24 cellular contexts compared by ENCODE assay signal in genomic region chr2:173922760-173923159, GRCh38. TPM values are rescaled to one million over a fixed set of nuclear protein-coding genes. Genes with fewer than 3 reads are reported as not detected.
A peak's percentile ranks its signal among the peaks of the same experiment; 100 is the strongest.
DNase-seq lines count a peak whose midpoint lies in the region; ATAC-seq, FAIRE-seq and TF ChIP-seq lines count a peak whose summit lies in the region.
"Had no signal": no experiment of that assay in that cellular context is flagged by ENCODE, and none has a peak within 500 bp of the region (broad histone marks: within the 10 kb centered on the region; RNA-seq: fewer than 3 reads in every experiment).

No MANE protein-coding gene starts in this region.

- H3K4me3 ChIP-seq in small intestine (ENCODE audit: low read depth in 1 of 2, low read length in 2 of 2): no peak overlapping the region
- H3K4me3 ChIP-seq: esophagus muscularis mucosa, heart left ventricle, lung, prostate gland, spleen, testis had no signal

- no peak for DNase-seq in activated CD4-positive, alpha-beta T cell treated with anti-CD3 and anti-CD28 coated beads for 36 hours
- DNase-seq in activated CD4-positive, alpha-beta T cell treated with anti-CD3 and anti-CD28 coated beads for 4 hours: no peak
- no peak for DNase-seq in H54 (ENCODE audit: insufficient read length, low spot score)
- no peak for DNase-seq in chondrocyte (ENCODE audit: low spot score)
- DNase-seq in neural crest cell (ENCODE audit: low read depth, low spot score): no peak
- DNase-seq in small intestine: no peak
- no peak for DNase-seq in Kasumi-1 (lab: John Stamatoyannopoulos, UW)
- DNase-seq: activated CD4-positive, alpha-beta T cell treated with anti-CD3 and anti-CD28 coated beads, Interleukin-2, amount 50 U/mL, for 1 hour; activated T-cell treated with anti-CD3 and anti-CD28 coated beads, Interleukin-2, amount 50 U/mL, for 4 hours; C1 segment of cervical spinal cord; heart left ventricle; MV-4-11; NCI-H2029; RPMI8226; spleen; testis had no signal

- TF ChIP-seq CTCF in chondrocyte (IDR thresholded peaks at IDR 0.05) (peak; percentile 26), neural crest cell (conservative IDR thresholded peaks at IDR 0.05) (peak; percentile 21)

- H3K4me3 Mint-ChIP-seq in activated CD4-positive, alpha-beta T cell treated with anti-CD3 and anti-CD28 coated beads for 36 hours: no peak overlapping the region
- H3K4me3 Mint-ChIP-seq in chondrocyte (ENCODE audit: unreplicated experiment): no peak overlapping the region
- H3K4me3 Mint-ChIP-seq in neural crest cell: no peak overlapping the region
- H3K4me3 Mint-ChIP-seq: activated T-cell treated with anti-CD3 and anti-CD28 coated beads, Interleukin-2, amount 50 U/mL, for 4 hours; nephron had no signal

- POLR2A ChIA-PET in activated CD4-positive, alpha-beta T cell treated with anti-CD3 and anti-CD28 coated beads for 36 hours (lab: Charles Lee): no interaction called here

- peaks cover 31% of the 10 kb centered on the region for H3K36me3 Mint-ChIP-seq in activated CD4-positive, alpha-beta T cell treated with anti-CD3 and anti-CD28 coated beads for 36 hours (ENCODE audit: low read depth)
- peaks cover 3% of the 10 kb centered on the region for H3K36me3 Mint-ChIP-seq in chondrocyte (ENCODE audit: low read depth)
- peaks cover 6% of the 10 kb centered on the region for H3K36me3 Mint-ChIP-seq in neural crest cell (ENCODE audit: low read depth)

- no peaks in the 10 kb centered on the region for H3K9me3 Mint-ChIP-seq in activated CD4-positive, alpha-beta T cell treated with anti-CD3 and anti-CD28 coated beads for 36 hours (ENCODE audit: low read depth)
- H3K9me3 Mint-ChIP-seq in chondrocyte (ENCODE audit: low read depth) (no peaks in the 10 kb centered on the region), neural crest cell (no peaks in the 10 kb centered on the region)
- H3K9me3 Mint-ChIP-seq: activated naive CD4-positive, alpha-beta T cell treated with anti-CD3 and anti-CD28 coated beads, Interleukin-2, amount 50 U/mL, for 72 hours; activated T-cell treated with anti-CD3 and anti-CD28 coated beads, Interleukin-2, amount 50 U/mL, for 4 hours had no signal

- CTCF ChIA-PET in activated CD4-positive, alpha-beta T cell treated with anti-CD3 and anti-CD28 coated beads for 36 hours (lab: Charles Lee): no interaction called here

- TF ChIP-seq POLR2A in H54 (IDR thresholded peaks at IDR 0.05; ENCODE audit: low read depth, low read length): no peak

- ATAC-seq in activated CD4-positive, alpha-beta T cell treated with anti-CD3 and anti-CD28 coated beads for 36 hours: peak; percentile 52
- ATAC-seq in HG03175 (IDR thresholded peaks at IDR 0.05; ENCODE audit: unreplicated experiment): no peak
- ATAC-seq: activated T-cell treated with anti-CD3 and anti-CD28 coated beads, Interleukin-2, amount 50 U/mL, for 4 hours; heart left ventricle had no signal

- no peak overlapping the region for H3K27ac ChIP-seq in small intestine (ENCODE audit: low read depth in 1 of 2, low read length in 1 of 2)
- H3K27ac ChIP-seq: 22Rv1, esophagus muscularis mucosa, heart left ventricle, prostate gland, testis had no signal

- FAIRE-seq in H54 (lab: Jason Lieb, UNC) (peak; percentile 75), small intestine (lab: Jason Lieb, UNC) (no peak)
- FAIRE-seq: bronchial epithelial cell had no signal

- no peaks in the 10 kb centered on the region for H3K9me3 ChIP-seq in small intestine (ENCODE audit: control insufficient read depth, low read depth)
- H3K9me3 ChIP-seq: esophagus muscularis mucosa, heart left ventricle, prostate gland, spleen, testis had no signal

- H3K4me1 ChIP-seq in small intestine (ENCODE audit: control insufficient read depth in 2 of 2, insufficient read depth in 1 of 2, low read depth in 1 of 2, low read length in 1 of 2): peaks cover 0 to 10% of the 10 kb centered on the region in 2 donors
- H3K4me1 ChIP-seq: prostate gland, testis had no signal

- intact Hi-C loops in activated CD4-positive, alpha-beta T cell treated with anti-CD3 and anti-CD28 coated beads for 36 hours (cut with DNase I, micrococcal nuclease): no loop called here

- no peak overlapping the region for H3K27ac Mint-ChIP-seq in activated CD4-positive, alpha-beta T cell treated with anti-CD3 and anti-CD28 coated beads for 36 hours
- H3K27ac Mint-ChIP-seq in chondrocyte (ENCODE audit: unreplicated experiment) (peak overlapping the region; percentile 4), neural crest cell (ENCODE audit: unreplicated experiment) (no peak overlapping the region)
- H3K27ac Mint-ChIP-seq: nephron had no signal

- peaks cover 63% of the 10 kb centered on the region for H3K4me1 Mint-ChIP-seq in activated CD4-positive, alpha-beta T cell treated with anti-CD3 and anti-CD28 coated beads for 36 hours
- H3K4me1 Mint-ChIP-seq in chondrocyte (ENCODE audit: low read depth) (peaks cover 43% of the 10 kb centered on the region), neural crest cell (no peaks in the 10 kb centered on the region)

- H3K27me3 Mint-ChIP-seq in activated CD4-positive, alpha-beta T cell treated with anti-CD3 and anti-CD28 coated beads for 36 hours: no peaks in the 10 kb centered on the region
- H3K27me3 Mint-ChIP-seq in chondrocyte (ENCODE audit: low read depth) (no peaks in the 10 kb centered on the region), neural crest cell (ENCODE audit: low read depth) (no peaks in the 10 kb centered on the region)

- peaks cover 0 to 2% of the 10 kb centered on the region in 2 donors for H3K36me3 ChIP-seq in small intestine (ENCODE audit: control insufficient read depth in 2 of 2, insufficient read depth in 2 of 2, low read length in 2 of 2)
- H3K36me3 ChIP-seq: prostate gland had no signal

- no peaks in the 10 kb centered on the region for H3K27me3 ChIP-seq in small intestine (ENCODE audit: control insufficient read depth in 2 of 2, insufficient read depth in 2 of 2, low read length in 2 of 2)
- H3K27me3 ChIP-seq: esophagus muscularis mucosa, heart left ventricle, spleen, testis had no signal

RNA-seq across cellular contexts. Expression of gene SP3, which starts 42.4 kb away (rescaled TPM):
- 10 to 100 TPM; 83.8 to 91.4 TPM for total RNA-seq in activated CD4-positive, alpha-beta T cell treated with anti-CD3 and anti-CD28 coated beads for 36 hours
- 56.9 to 59.4 TPM (median 58.7 TPM) in 3 replicates for total RNA-seq in chondrocyte
- 99.5 and 105 TPM in 2 replicates for total RNA-seq in neural crest cell
- 10 to 100 TPM; 15.0 to 22.7 (median 15.4) TPM for polyA plus RNA-seq in small intestine
